13 cellular contexts compared by ENCODE assay signal in the genomic region with DNA sequence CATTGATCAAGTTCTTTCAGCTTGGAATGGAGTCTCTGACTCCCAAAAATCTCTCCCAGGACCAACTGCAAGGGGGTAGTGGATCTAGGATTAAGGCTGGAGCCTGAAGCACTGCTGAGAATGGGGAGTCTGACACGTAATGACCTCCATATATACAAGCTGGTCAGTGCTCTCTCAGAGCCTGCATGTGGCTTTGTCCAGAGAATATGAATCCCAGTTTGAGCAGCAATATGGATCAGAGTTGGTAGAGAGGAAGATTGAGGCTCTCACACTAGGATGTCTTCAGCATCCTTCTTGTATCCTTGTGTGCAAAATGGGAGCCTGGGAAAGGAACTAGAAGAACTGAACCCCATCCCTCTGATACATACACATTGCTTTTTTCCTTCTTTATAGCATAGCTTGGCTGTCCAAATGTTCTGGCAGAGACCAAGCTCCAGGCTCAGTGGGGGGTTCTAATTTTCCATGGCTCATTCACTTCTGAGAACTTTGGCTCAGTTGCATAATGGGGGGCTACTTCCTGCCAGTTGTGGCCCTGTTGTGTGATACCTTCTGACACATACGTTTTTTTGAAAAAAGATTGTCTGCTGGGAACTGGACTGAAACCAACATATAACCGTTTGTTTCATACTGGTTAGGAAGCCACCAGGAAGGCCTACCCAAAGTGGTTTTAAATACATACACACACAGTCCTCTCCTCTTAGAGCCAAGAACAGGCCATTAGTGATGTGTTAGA.
A peak's percentile ranks its signal among the peaks of the same experiment; 100 is the strongest.
DNase-seq lines count a peak whose midpoint lies in the region; ATAC-seq and TF ChIP-seq lines count a peak whose summit lies in the region.
"Had no signal": no experiment of that assay in that cellular context is flagged by ENCODE, and none has a peak within 500 bp of the region (broad histone marks: within the 10 kb centered on the region; RNA-seq: fewer than 3 reads in every experiment).

No MANE protein-coding gene starts in this region.

- peaks cover 10% of the 10 kb centered on the region for H3K4me1 ChIP-seq in CD8-positive, alpha-beta memory T cell (ENCODE audit: insufficient read depth, low read length)
- H3K4me1 ChIP-seq in KMS-11 (ENCODE audit: low read depth, poor library complexity, severe bottlenecking) = peaks cover 46% of the 10 kb centered on the region
- peaks cover 0 to 21% of the 10 kb centered on the region in 2 donors for H3K4me1 ChIP-seq in muscle layer of duodenum (ENCODE audit: control insufficient read depth in 1 of 2, insufficient read depth in 2 of 2, low read length in 2 of 2)
- H3K4me1 ChIP-seq: parathyroid adenoma had no signal

- peaks cover 0 to 6% (median 0%) of the 10 kb centered on the region in 5 donors for H3K9me3 Mint-ChIP-seq in CD8-positive, alpha-beta memory T cell

- H3K9me3 ChIP-seq in CD8-positive, alpha-beta memory T cell (ENCODE audit: low read length) = no peaks in the 10 kb centered on the region
- no peaks in the 10 kb centered on the region for H3K9me3 ChIP-seq in muscle layer of duodenum (ENCODE audit: control insufficient read depth in 1 of 2, low read length in 2 of 2)

- no peak overlapping the region for H3K27ac ChIP-seq in CD8-positive, alpha-beta memory T cell (ENCODE audit: low read depth, low read length)
- H3K27ac ChIP-seq in KMS-11 (peak overlapping the region; percentile 36; the same call in 1 of the 2 replicates), muscle layer of duodenum (ENCODE audit: low read length) (peak overlapping the region; percentile 34)
- H3K27ac ChIP-seq: left ventricle myocardium inferior, parathyroid adenoma had no signal

- peak overlapping the region; percentile 21; the same call in 1 of the 2 replicates for H3K4me2 ChIP-seq in KMS-11

- H3K9ac ChIP-seq in KMS-11 = no peak overlapping the region
- H3K9ac ChIP-seq: parathyroid adenoma had no signal

- H3K27me3 Mint-ChIP-seq in CD8-positive, alpha-beta memory T cell = peaks cover 0 to 5% of the 10 kb centered on the region in 2 donors
- H3K27me3 Mint-ChIP-seq: CD4-positive, alpha-beta memory T cell had no signal

- H3K27me3 ChIP-seq in CD8-positive, alpha-beta memory T cell (ENCODE audit: insufficient read depth, low read length, poor library complexity, severe bottlenecking) = no peaks in the 10 kb centered on the region
- H3K27me3 ChIP-seq in KMS-11 (ENCODE audit: insufficient read depth, low read depth) (no peaks in the 10 kb centered on the region), muscle layer of duodenum (ENCODE audit: low read depth, low read length) (no peaks in the 10 kb centered on the region)

- H3K4me1 Mint-ChIP-seq in CD8-positive, alpha-beta memory T cell = peaks cover 35 to 58% (median 54%) of the 10 kb centered on the region in 3 donors

- no peaks in the 10 kb centered on the region for H4K20me1 ChIP-seq in KMS-11 (ENCODE audit: insufficient read depth)

- TF ChIP-seq CTCF in KMS-11 (conservative IDR thresholded peaks at IDR 0.05; ENCODE audit: low read depth, low read length) = no peak
- TF ChIP-seq CTCF in GM20000 (IDR thresholded peaks at IDR 0.05; ENCODE audit: extremely low read depth, missing control alignments) = no peak

- CTCF ChIA-PET in CD8-positive, alpha-beta memory T cell (lab: Charles Lee) = interaction anchor here (1.2 to 1.5 kb wide), 2 partner anchors 28 to 126 kb away, joined by 3 read pairs; no protein-coding TSS in a partner anchor

- ATAC-seq in HG02610 (IDR thresholded peaks at IDR 0.05; ENCODE audit: unreplicated experiment) = no peak
- ATAC-seq in HG03442 (IDR thresholded peaks at IDR 0.05; ENCODE audit: unreplicated experiment) = no peak

- no peaks in the 10 kb centered on the region for H3K79me2 ChIP-seq in KMS-11 (ENCODE audit: insufficient read depth, low read depth)
- H3K79me2 ChIP-seq: parathyroid adenoma had no signal

- POLR2A ChIA-PET in CD8-positive, alpha-beta memory T cell (lab: Charles Lee) = interaction anchor here (0.9 kb wide), 1 partner anchor 57 kb away, joined by 3 read pairs; no protein-coding TSS in a partner anchor

- H3K4me3 Mint-ChIP-seq in CD8-positive, alpha-beta memory T cell = no peak overlapping the region
- H3K4me3 Mint-ChIP-seq: CD4-positive, alpha-beta memory T cell had no signal

- H3K36me3 ChIP-seq in CD8-positive, alpha-beta memory T cell (ENCODE audit: insufficient read depth, low read length) = no peaks in the 10 kb centered on the region
- H3K36me3 ChIP-seq in KMS-11 (ENCODE audit: insufficient read depth) = no peaks in the 10 kb centered on the region
- H3K36me3 ChIP-seq in muscle layer of duodenum (ENCODE audit: control insufficient read depth in 1 of 2, insufficient read depth in 2 of 2, low read length in 2 of 2) = no peaks in the 10 kb centered on the region
- H3K36me3 ChIP-seq: left ventricle myocardium inferior had no signal

- peak overlapping the region in 5 of 8 donors; percentile 8 to 56 (median 30) for H3K27ac Mint-ChIP-seq in CD8-positive, alpha-beta memory T cell

- DNase-seq in CD8-positive, alpha-beta memory T cell = peak in 1 of 5 donors; percentile 26
- DNase-seq in astrocyte of the hippocampus (ENCODE audit: low read depth, low spot score) = peak; percentile 26
- no peak for DNase-seq in GM20000 (ENCODE audit: low spot score)
- DNase-seq in NCI-H128 (lab: John Stamatoyannopoulos, UW; ENCODE audit: unreplicated experiment) = no peak
- DNase-seq: left ventricle myocardium inferior, NCI-H1436 had no signal

- H3K36me3 Mint-ChIP-seq in CD8-positive, alpha-beta memory T cell = peaks cover under 1 to 12% (median 8%) of the 10 kb centered on the region in 3 donors

- no peak overlapping the region for H3K4me3 ChIP-seq in CD8-positive, alpha-beta memory T cell (ENCODE audit: low read length)
- no peak overlapping the region for H3K4me3 ChIP-seq in KMS-11 (IDR thresholded peaks at IDR 0.05; ENCODE audit: insufficient read depth, low read depth, low read length)
- no peak overlapping the region for H3K4me3 ChIP-seq in muscle layer of duodenum (ENCODE audit: low read depth in 1 of 2, low read length in 2 of 2)
- H3K4me3 ChIP-seq: coronary artery, left ventricle myocardium inferior had no signal

- H2AFZ ChIP-seq in KMS-11 (ENCODE audit: low read depth) = peak overlapping the region; percentile 14; the same call in 1 of the 2 replicates
- H2AFZ ChIP-seq: parathyroid adenoma had no signal
